In genomic region chr5:14946813-14947640, GRCh38 we compare ENCODE assay signal across 8 cellular contexts.
DNase-seq lines count a peak whose midpoint lies in the region; ATAC-seq and TF ChIP-seq lines count a peak whose summit lies in the region.

No MANE protein-coding gene starts in this region.

- peak overlapping the region in 1 of 2 donors; percentile 62 for H3K27ac Mint-ChIP-seq in stimulated activated naive CD8-positive, alpha-beta T cell treated with anti-CD3 and anti-CD28 coated beads, Interleukin-15, amount 100 ng/mL, for 72 hours

- H3K36me3 ChIP-seq in cardiac muscle cell = no peaks in the 10 kb centered on the region

- peak overlapping the region; percentile 36 for H3K27ac ChIP-seq in cardiac muscle cell

- TF ChIP-seq CTCF in cardiac muscle cell (IDR thresholded peaks at IDR 0.05; ENCODE audit: low read depth, low read length) = peak; percentile 27

- H3K4me3 ChIP-seq in cardiac muscle cell = no peak overlapping the region

- no peaks in the 10 kb centered on the region for H3K9me3 Mint-ChIP-seq in stimulated activated naive CD8-positive, alpha-beta T cell treated with anti-CD3 and anti-CD28 coated beads, Interleukin-15, amount 100 ng/mL, for 72 hours

- DNase-seq in activated CD4-positive, alpha-beta T cell treated with anti-CD3 and anti-CD28 coated beads for 4 hours = peak; percentile 39 to 51
- no peak for DNase-seq in activated CD4-positive, alpha-beta T cell treated with anti-CD3 and anti-CD28 coated beads for 1 hour
- DNase-seq in M059J (ENCODE audit: low read depth) (peak; percentile 44), cardiac muscle cell (ENCODE audit: low read depth in 1 of 2, low spot score in 1 of 2) (peak; percentile 21 to 47), DMS114 treated with DMSO at 0.1 percent for 48 hours (lab: John Stamatoyannopoulos, UW; ENCODE audit: unreplicated experiment) (no peak)
- DNase-seq in activated CD4-positive, alpha-beta T cell treated with anti-CD3 and anti-CD28 coated beads for 48 hours = peak; percentile 23
- DNase-seq in stimulated activated naive CD8-positive, alpha-beta T cell treated with anti-CD3 and anti-CD28 coated beads, Interleukin-15, amount 100 ng/mL, for 72 hours = peak; percentile 21 to 27

- H3K4me1 ChIP-seq in cardiac muscle cell (ENCODE audit: low read depth) = no peaks in the 10 kb centered on the region

- no peaks in the 10 kb centered on the region for H3K9me3 ChIP-seq in cardiac muscle cell (ENCODE audit: low read depth)

- peaks cover 14% of the 10 kb centered on the region for H3K4me1 Mint-ChIP-seq in stimulated activated naive CD8-positive, alpha-beta T cell treated with anti-CD3 and anti-CD28 coated beads, Interleukin-15, amount 100 ng/mL, for 72 hours

- H3K4me3 Mint-ChIP-seq in stimulated activated naive CD8-positive, alpha-beta T cell treated with anti-CD3 and anti-CD28 coated beads, Interleukin-15, amount 100 ng/mL, for 72 hours = no peak overlapping the region

- H3K27me3 ChIP-seq in cardiac muscle cell = no peaks in the 10 kb centered on the region

- peaks cover 15% of the 10 kb centered on the region for H3K27me3 Mint-ChIP-seq in stimulated activated naive CD8-positive, alpha-beta T cell treated with anti-CD3 and anti-CD28 coated beads, Interleukin-15, amount 100 ng/mL, for 72 hours

- peak; percentile 87 for ATAC-seq in GM21529 (IDR thresholded peaks at IDR 0.05; ENCODE audit: unreplicated experiment)
- ATAC-seq in stimulated activated naive CD8-positive, alpha-beta T cell treated with anti-CD3 and anti-CD28 coated beads, Interleukin-15, amount 100 ng/mL, for 72 hours = peak; percentile 92

Comparison
In these comparisons a context has a peak if more than half of its experiments do, and no peak if none do; other contexts are left out.
1. DNase-seq: peak in activated CD4-positive, alpha-beta T cell treated with anti-CD3 and anti-CD28 coated beads for 4 hours (2 of 2), M059J (single experiment), activated CD4-positive, alpha-beta T cell treated with anti-CD3 and anti-CD28 coated beads for 48 hours (single experiment), cardiac muscle cell (2 of 2) and stimulated activated naive CD8-positive, alpha-beta T cell treated with anti-CD3 and anti-CD28 coated beads, Interleukin-15, amount 100 ng/mL, for 72 hours (2 of 2); none in activated CD4-positive, alpha-beta T cell treated with anti-CD3 and anti-CD28 coated beads for 1 hour (single experiment) and DMS114 treated with DMSO at 0.1 percent for 48 hours (single experiment).